In genomic region chr13:69035771-69036170, GRCh38 we compare ENCODE assay signal across 9 cellular contexts.
"Had no signal": no experiment of that assay in that cellular context is flagged by ENCODE, and none has a peak within 500 bp of the region (broad histone marks: within the 10 kb centered on the region; RNA-seq: fewer than 3 reads in every experiment).

No MANE protein-coding gene starts in this region.

- H3K4me1 ChIP-seq: HAP-1 had no signal

- DNase-seq: GM23248, GOT3, H7, H9, HCEC 1CT, HFFc6 had no signal

- H3K9me3 ChIP-seq: HAP-1 had no signal

- H3K4me3 ChIP-seq: GM23248, GM23338, HAP-1 had no signal

- H3K27ac ChIP-seq: GM23248 had no signal

- ATAC-seq: GM23338, HCT116 had no signal

- H3K4me3 Mint-ChIP-seq: GM23338, H9, HFFc6 had no signal

- H3K27ac Mint-ChIP-seq: GM23338, H9, HFFc6 had no signal

- H3K36me3 ChIP-seq: HAP-1 had no signal

- H3K4me1 Mint-ChIP-seq: GM23338, H9 had no signal
